In the genomic region with DNA sequence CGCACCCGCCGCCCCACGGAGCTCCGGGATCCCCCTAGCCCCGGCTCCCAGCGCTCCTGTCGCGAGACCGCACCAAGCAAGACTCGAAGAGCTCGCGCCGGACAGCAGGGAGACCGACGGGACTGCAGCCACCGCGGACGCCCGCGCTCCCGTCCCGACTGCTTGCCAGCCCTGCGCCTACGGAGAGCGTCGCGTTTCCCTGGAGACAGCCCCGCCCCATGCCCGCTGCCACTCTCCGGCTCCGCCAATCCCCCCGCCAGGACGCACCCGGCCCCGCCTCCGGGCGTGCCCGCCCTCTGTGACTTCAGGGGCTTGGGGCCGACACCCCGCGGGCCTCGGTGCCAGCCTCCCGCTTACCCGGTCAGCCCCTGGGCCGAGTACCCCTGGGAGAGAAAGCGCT, we compare ENCODE assay signal across 8 cellular contexts. TPM values are rescaled to one million over a fixed set of nuclear protein-coding genes. Genes with fewer than 3 reads are reported as not detected.
DNase-seq lines count a peak whose midpoint lies in the region; ATAC-seq and TF ChIP-seq lines count a peak whose summit lies in the region.

A gene with protein sequence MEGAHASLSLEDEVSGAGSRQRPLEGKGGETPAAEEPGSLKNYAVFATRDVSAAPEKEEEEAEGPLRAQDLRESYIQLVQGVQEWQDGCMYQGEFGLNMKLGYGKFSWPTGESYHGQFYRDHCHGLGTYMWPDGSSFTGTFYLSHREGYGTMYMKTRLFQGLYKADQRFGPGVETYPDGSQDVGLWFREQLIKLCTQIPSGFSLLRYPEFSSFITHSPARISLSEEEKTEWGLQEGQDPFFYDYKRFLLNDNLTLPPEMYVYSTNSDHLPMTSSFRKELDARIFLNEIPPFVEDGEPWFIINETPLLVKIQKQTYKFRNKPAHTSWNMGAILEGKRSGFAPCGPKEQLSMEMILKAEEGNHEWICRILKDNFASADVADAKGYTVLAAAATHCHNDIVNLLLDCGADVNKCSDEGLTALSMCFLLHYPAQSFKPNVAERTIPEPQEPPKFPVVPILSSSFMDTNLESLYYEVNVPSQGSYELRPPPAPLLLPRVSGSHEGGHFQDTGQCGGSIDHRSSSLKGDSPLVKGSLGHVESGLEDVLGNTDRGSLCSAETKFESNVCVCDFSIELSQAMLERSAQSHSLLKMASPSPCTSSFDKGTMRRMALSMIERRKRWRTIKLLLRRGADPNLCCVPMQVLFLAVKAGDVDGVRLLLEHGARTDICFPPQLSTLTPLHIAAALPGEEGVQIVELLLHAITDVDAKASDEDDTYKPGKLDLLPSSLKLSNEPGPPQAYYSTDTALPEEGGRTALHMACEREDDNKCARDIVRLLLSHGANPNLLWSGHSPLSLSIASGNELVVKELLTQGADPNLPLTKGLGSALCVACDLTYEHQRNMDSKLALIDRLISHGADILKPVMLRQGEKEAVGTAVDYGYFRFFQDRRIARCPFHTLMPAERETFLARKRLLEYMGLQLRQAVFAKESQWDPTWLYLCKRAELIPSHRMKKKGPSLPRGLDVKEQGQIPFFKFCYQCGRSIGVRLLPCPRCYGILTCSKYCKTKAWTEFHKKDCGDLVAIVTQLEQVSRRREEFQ (minus strand): TSS at position 181 of the 400 bp plus-strand sequence. CDS start 653 bp downstream, outside the sequence.

- no peak for TF ChIP-seq POLR2A in transverse colon (IDR thresholded peaks at IDR 0.05)

- no peak for TF ChIP-seq RAD21 in neural cell (conservative IDR thresholded peaks at IDR 0.05)

- H3K4me2 ChIP-seq in neural cell (ENCODE audit: low read length), result no peak within 1 kb of the TSS

- 14% methylated on average over 7 of the region's 47 CpGs; no CpG with 5 or more reads in 1 of the 2 donors for WGBS in transverse colon (ENCODE audit: low coverage in 1 of 2), 2 donors

- no peaks in the 10 kb centered on the region for H3K27me3 ChIP-seq in CD4-positive, alpha-beta T cell (ENCODE audit: control insufficient read depth, insufficient read depth, low read length)
- H3K27me3 ChIP-seq in neural cell (ENCODE audit: insufficient read depth, low read depth, low read length), result no peaks in the 10 kb centered on the region
- no peaks in the 10 kb centered on the region for H3K27me3 ChIP-seq in transverse colon

- H3K79me2 ChIP-seq in neural cell (replicated peaks; ENCODE audit: insufficient read depth, low read length), result no peaks in the 10 kb centered on the region

- no peak within 1 kb of the TSS for H3K9ac ChIP-seq in neural cell (ENCODE audit: low read length)

- ATAC-seq in CD4-positive, alpha-beta T cell (ENCODE audit: poor library complexity), result no peak

- peaks cover 58% of the 10 kb centered on the region for H3K4me1 Mint-ChIP-seq in CD4-positive, alpha-beta T cell (ENCODE audit: low read depth)

- in situ Hi-C loops in transverse colon (cut with MboI; ENCODE audit: low pct_ligation_motif_present in 1 of 4, low pct_unique_long_range_greater_than_20kb in 1 of 4, low sequenced_read_pairs in 3 of 4), result no loop called here

- H4K20me1 ChIP-seq in neural cell (ENCODE audit: insufficient read depth), result no peaks in the 10 kb centered on the region

- no peaks in the 10 kb centered on the region for H3K27me3 Mint-ChIP-seq in CD4-positive, alpha-beta T cell

- H3K27ac Mint-ChIP-seq in CD4-positive, alpha-beta T cell, result peak within 1 kb of the TSS; percentile 98

- POLR2A ChIA-PET in CD4-positive, alpha-beta T cell (lab: Charles Lee), result interaction anchor here (2.0 to 2.8 kb wide), 2 partner anchors 8 to 11 kb away, joined by 7 to 15 read pairs; no protein-coding TSS in a partner anchor

- peak within 1 kb of the TSS; percentile 44 to 49 for H3K4me3 ChIP-seq in foreskin fibroblast (ENCODE audit: low read depth in 1 of 2, low read length in 2 of 2)
- H3K4me3 ChIP-seq in neural cell (ENCODE audit: low read length), result peak within 1 kb of the TSS; percentile 64
- H3K4me3 ChIP-seq in transverse colon, result peak within 1 kb of the TSS; percentile 21 to 58 (median 38)

- peak; percentile 36 to 71 (median 54) for DNase-seq in CD4-positive, alpha-beta T cell
- DNase-seq in NCI-H69 (lab: John Stamatoyannopoulos, UW) (peak; percentile 68), foreskin fibroblast (peak; percentile 80 to 93), transverse colon (peak; percentile 68), NCI-H146 treated with DMSO at 0.1 percent for 48 hours (lab: John Stamatoyannopoulos, UW; ENCODE audit: unreplicated experiment) (no peak), NCI-H446 treated with DMSO at 0.1 percent for 48 hours (lab: John Stamatoyannopoulos, UW) (no peak)
- peak; percentile 49 for DNase-seq in activated effector memory CD4-positive, alpha-beta T cell treated with Interleukin-2 at 50 U/mL for 16 hours

- H3K9me3 ChIP-seq in CD4-positive, alpha-beta T cell (ENCODE audit: control insufficient read depth, low read length), result no peaks in the 10 kb centered on the region
- no peaks in the 10 kb centered on the region for H3K9me3 ChIP-seq in neural cell (ENCODE audit: low read length)
- H3K9me3 ChIP-seq in transverse colon, result no peaks in the 10 kb centered on the region

- no peaks in the 10 kb centered on the region for H3K9me3 Mint-ChIP-seq in CD4-positive, alpha-beta T cell

- CTCF ChIA-PET in CD4-positive, alpha-beta T cell (lab: Charles Lee), result interaction anchor here (1.8 to 2.7 kb wide), 3 partner anchors 9 to 44 kb away, joined by 5 to 24 read pairs (median 13); a partner anchor contains a TSS

- intact Hi-C loops in CD4-positive, alpha-beta T cell (cut with DNase I, micrococcal nuclease), result loop anchor here in 1 of 2 experiments (5.0 to 10.0 kb wide), 3 partner anchors 46 to 657 kb away; no protein-coding TSS in a partner anchor
- intact Hi-C loops in transverse colon (cut with DNase I; ENCODE audit: low total_unique reads), result no loop called here

- H3K36me3 ChIP-seq in neural cell (ENCODE audit: insufficient read depth, low read length) (no peaks in the 10 kb centered on the region), transverse colon (peaks cover 0 to 1% (median 0%) of the 10 kb centered on the region in 4 donors)

- no peak within 1 kb of the TSS for H2AFZ ChIP-seq in neural cell (ENCODE audit: low read depth, low read length)

- TF ChIP-seq EP300 in neural cell (conservative IDR thresholded peaks at IDR 0.05; ENCODE audit: poor library complexity, severe bottlenecking), result no peak
- TF ChIP-seq EP300 in transverse colon (IDR thresholded peaks at IDR 0.05; ENCODE audit: low read depth), result no peak

- peak within 1 kb of the TSS; percentile 87 for H3K4me3 Mint-ChIP-seq in CD4-positive, alpha-beta T cell

- H3F3A ChIP-seq in neural cell (ENCODE audit: insufficient read depth, low read length, poor library complexity, severe bottlenecking), result no peaks in the 10 kb centered on the region

- TF ChIP-seq CTCF in CD4-positive, alpha-beta T cell (IDR thresholded peaks at IDR 0.05), result no peak
- TF ChIP-seq CTCF in foreskin fibroblast (IDR thresholded peaks at IDR 0.05; ENCODE audit: low read depth, low read length) (no peak), neural cell (IDR thresholded peaks at IDR 0.05; ENCODE audit: poor library complexity, severe bottlenecking) (no peak), transverse colon (IDR thresholded peaks at IDR 0.05) (no peak)

- no peaks in the 10 kb centered on the region for H3K9me2 ChIP-seq in neural cell (ENCODE audit: insufficient read depth, low read length)

- peaks cover 46% of the 10 kb centered on the region for H3K36me3 Mint-ChIP-seq in CD4-positive, alpha-beta T cell (ENCODE audit: low read depth)

- H3K4me1 ChIP-seq in transverse colon, result peaks cover 29 to 50% (median 35%) of the 10 kb centered on the region in 4 donors

- H3K27ac ChIP-seq in CD4-positive, alpha-beta T cell (ENCODE audit: low read depth, low read length), result no peak within 1 kb of the TSS
- H3K27ac ChIP-seq in neural cell (ENCODE audit: low read length) (no peak within 1 kb of the TSS), transverse colon (no peak within 1 kb of the TSS)

TF ChIP-seq in neural cell, 6 proteins besides CTCF, POLR2A, EP300 and RAD21:
- peak; percentile 15 for TF ChIP-seq POLR2AphosphoS5 (IDR thresholded peaks at IDR 0.05)
- TF ChIP-seq, protein P1, sequence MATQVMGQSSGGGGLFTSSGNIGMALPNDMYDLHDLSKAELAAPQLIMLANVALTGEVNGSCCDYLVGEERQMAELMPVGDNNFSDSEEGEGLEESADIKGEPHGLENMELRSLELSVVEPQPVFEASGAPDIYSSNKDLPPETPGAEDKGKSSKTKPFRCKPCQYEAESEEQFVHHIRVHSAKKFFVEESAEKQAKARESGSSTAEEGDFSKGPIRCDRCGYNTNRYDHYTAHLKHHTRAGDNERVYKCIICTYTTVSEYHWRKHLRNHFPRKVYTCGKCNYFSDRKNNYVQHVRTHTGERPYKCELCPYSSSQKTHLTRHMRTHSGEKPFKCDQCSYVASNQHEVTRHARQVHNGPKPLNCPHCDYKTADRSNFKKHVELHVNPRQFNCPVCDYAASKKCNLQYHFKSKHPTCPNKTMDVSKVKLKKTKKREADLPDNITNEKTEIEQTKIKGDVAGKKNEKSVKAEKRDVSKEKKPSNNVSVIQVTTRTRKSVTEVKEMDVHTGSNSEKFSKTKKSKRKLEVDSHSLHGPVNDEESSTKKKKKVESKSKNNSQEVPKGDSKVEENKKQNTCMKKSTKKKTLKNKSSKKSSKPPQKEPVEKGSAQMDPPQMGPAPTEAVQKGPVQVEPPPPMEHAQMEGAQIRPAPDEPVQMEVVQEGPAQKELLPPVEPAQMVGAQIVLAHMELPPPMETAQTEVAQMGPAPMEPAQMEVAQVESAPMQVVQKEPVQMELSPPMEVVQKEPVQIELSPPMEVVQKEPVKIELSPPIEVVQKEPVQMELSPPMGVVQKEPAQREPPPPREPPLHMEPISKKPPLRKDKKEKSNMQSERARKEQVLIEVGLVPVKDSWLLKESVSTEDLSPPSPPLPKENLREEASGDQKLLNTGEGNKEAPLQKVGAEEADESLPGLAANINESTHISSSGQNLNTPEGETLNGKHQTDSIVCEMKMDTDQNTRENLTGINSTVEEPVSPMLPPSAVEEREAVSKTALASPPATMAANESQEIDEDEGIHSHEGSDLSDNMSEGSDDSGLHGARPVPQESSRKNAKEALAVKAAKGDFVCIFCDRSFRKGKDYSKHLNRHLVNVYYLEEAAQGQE (IDR thresholded peaks at IDR 0.05; ENCODE audit: borderline replicate concordance), result no peak

RNA-seq across cellular contexts. Expression of the gene that starts here (rescaled TPM):
- total RNA-seq in CD4-positive, alpha-beta T cell, result 10 to 100 TPM; 25.7 to 26.2 TPM
- polyA plus RNA-seq in neural cell, result 6.6 and 16.6 TPM in 2 replicates
- 9.5 and 10.0 TPM in 2 replicates for polyA minus RNA-seq in neural cell
- 10 to 100 TPM; 15.1 to 64.0 (median 27.5) TPM for total RNA-seq in transverse colon

Comparison
In these comparisons a context has a peak if more than half of its experiments do, and no peak if none do; other contexts are left out.
1. DNase-seq: peak in CD4-positive, alpha-beta T cell (10 of 10), NCI-H69 (single experiment), activated effector memory CD4-positive, alpha-beta T cell treated with Interleukin-2 at 50 U/mL for 16 hours (single experiment), foreskin fibroblast (2 of 2) and transverse colon (single experiment); none in NCI-H146 treated with DMSO at 0.1 percent for 48 hours (single experiment) and NCI-H446 treated with DMSO at 0.1 percent for 48 hours (single experiment).
2. Peak in every context shown above with its lines, with median percentiles within 50 percentile points of each other: H3K4me3 ChIP-seq.